Comparison of ENCODE assay signal across 2 cellular contexts in the genomic region with DNA sequence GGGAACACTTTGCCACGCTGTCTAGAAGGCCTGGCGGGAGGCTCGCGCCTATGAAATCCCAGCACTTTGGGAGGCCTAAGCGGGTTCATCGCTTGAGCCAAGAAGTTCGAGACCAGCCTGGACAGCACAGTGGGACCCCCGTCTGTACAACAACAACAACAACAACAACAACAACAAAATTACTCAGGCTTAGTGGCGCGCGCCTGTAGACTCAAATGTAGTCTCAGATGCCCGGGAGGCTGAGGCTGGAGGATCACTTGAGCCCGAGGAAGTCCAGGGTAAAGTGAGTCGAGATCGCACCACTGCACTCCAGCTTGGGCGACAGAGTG.
A peak's percentile ranks its signal among the peaks of the same experiment; 100 is the strongest.
TF ChIP-seq lines count a peak whose summit lies in the region.

No MANE protein-coding gene starts in this region.

TF ChIP-seq in HepG2, 621 proteins besides CTCF, POLR2A, EP300 and RAD21 (continues in another document):
- TF ChIP-seq TCF12 (IDR thresholded peaks at IDR 0.05) (no peak), TCF12 (CRISPR knock-in tag; IDR thresholded peaks at IDR 0.05) (no peak), DNMT1 (CRISPR knock-in tag; IDR thresholded peaks at IDR 0.05) (no peak), ZNF572 (CRISPR knock-in tag; IDR thresholded peaks at IDR 0.05) (no peak), SRY (CRISPR knock-in tag; IDR thresholded peaks at IDR 0.05) (no peak), NFE2L1 (CRISPR knock-in tag; IDR thresholded peaks at IDR 0.05; ENCODE audit: borderline replicate concordance) (no peak), ZSCAN29 (CRISPR knock-in tag; conservative IDR thresholded peaks at IDR 0.05) (no peak), ELF1 (CRISPR knock-in tag; IDR thresholded peaks at IDR 0.05) (no peak), ESRRA (CRISPR knock-in tag; IDR thresholded peaks at IDR 0.05; ENCODE audit: low read depth) (no peak), ZNF660 (CRISPR knock-in tag; IDR thresholded peaks at IDR 0.05; ENCODE audit: borderline replicate concordance, low read depth) (no peak), ZNF180 (CRISPR knock-in tag; IDR thresholded peaks at IDR 0.05; ENCODE audit: borderline replicate concordance, low read depth) (no peak)
- TF ChIP-seq, protein P1, sequence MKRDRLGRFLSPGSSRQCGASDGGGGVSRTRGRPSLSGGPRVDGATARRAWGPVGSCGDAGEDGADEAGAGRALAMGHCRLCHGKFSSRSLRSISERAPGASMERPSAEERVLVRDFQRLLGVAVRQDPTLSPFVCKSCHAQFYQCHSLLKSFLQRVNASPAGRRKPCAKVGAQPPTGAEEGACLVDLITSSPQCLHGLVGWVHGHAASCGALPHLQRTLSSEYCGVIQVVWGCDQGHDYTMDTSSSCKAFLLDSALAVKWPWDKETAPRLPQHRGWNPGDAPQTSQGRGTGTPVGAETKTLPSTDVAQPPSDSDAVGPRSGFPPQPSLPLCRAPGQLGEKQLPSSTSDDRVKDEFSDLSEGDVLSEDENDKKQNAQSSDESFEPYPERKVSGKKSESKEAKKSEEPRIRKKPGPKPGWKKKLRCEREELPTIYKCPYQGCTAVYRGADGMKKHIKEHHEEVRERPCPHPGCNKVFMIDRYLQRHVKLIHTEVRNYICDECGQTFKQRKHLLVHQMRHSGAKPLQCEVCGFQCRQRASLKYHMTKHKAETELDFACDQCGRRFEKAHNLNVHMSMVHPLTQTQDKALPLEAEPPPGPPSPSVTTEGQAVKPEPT (CRISPR knock-in tag; IDR thresholded peaks at IDR 0.05; ENCODE audit: low read depth): no peak
- TF ChIP-seq, protein P2, sequence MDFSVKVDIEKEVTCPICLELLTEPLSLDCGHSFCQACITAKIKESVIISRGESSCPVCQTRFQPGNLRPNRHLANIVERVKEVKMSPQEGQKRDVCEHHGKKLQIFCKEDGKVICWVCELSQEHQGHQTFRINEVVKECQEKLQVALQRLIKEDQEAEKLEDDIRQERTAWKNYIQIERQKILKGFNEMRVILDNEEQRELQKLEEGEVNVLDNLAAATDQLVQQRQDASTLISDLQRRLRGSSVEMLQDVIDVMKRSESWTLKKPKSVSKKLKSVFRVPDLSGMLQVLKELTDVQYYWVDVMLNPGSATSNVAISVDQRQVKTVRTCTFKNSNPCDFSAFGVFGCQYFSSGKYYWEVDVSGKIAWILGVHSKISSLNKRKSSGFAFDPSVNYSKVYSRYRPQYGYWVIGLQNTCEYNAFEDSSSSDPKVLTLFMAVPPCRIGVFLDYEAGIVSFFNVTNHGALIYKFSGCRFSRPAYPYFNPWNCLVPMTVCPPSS (IDR thresholded peaks at IDR 0.05): no peak
- TF ChIP-seq, protein P3, sequence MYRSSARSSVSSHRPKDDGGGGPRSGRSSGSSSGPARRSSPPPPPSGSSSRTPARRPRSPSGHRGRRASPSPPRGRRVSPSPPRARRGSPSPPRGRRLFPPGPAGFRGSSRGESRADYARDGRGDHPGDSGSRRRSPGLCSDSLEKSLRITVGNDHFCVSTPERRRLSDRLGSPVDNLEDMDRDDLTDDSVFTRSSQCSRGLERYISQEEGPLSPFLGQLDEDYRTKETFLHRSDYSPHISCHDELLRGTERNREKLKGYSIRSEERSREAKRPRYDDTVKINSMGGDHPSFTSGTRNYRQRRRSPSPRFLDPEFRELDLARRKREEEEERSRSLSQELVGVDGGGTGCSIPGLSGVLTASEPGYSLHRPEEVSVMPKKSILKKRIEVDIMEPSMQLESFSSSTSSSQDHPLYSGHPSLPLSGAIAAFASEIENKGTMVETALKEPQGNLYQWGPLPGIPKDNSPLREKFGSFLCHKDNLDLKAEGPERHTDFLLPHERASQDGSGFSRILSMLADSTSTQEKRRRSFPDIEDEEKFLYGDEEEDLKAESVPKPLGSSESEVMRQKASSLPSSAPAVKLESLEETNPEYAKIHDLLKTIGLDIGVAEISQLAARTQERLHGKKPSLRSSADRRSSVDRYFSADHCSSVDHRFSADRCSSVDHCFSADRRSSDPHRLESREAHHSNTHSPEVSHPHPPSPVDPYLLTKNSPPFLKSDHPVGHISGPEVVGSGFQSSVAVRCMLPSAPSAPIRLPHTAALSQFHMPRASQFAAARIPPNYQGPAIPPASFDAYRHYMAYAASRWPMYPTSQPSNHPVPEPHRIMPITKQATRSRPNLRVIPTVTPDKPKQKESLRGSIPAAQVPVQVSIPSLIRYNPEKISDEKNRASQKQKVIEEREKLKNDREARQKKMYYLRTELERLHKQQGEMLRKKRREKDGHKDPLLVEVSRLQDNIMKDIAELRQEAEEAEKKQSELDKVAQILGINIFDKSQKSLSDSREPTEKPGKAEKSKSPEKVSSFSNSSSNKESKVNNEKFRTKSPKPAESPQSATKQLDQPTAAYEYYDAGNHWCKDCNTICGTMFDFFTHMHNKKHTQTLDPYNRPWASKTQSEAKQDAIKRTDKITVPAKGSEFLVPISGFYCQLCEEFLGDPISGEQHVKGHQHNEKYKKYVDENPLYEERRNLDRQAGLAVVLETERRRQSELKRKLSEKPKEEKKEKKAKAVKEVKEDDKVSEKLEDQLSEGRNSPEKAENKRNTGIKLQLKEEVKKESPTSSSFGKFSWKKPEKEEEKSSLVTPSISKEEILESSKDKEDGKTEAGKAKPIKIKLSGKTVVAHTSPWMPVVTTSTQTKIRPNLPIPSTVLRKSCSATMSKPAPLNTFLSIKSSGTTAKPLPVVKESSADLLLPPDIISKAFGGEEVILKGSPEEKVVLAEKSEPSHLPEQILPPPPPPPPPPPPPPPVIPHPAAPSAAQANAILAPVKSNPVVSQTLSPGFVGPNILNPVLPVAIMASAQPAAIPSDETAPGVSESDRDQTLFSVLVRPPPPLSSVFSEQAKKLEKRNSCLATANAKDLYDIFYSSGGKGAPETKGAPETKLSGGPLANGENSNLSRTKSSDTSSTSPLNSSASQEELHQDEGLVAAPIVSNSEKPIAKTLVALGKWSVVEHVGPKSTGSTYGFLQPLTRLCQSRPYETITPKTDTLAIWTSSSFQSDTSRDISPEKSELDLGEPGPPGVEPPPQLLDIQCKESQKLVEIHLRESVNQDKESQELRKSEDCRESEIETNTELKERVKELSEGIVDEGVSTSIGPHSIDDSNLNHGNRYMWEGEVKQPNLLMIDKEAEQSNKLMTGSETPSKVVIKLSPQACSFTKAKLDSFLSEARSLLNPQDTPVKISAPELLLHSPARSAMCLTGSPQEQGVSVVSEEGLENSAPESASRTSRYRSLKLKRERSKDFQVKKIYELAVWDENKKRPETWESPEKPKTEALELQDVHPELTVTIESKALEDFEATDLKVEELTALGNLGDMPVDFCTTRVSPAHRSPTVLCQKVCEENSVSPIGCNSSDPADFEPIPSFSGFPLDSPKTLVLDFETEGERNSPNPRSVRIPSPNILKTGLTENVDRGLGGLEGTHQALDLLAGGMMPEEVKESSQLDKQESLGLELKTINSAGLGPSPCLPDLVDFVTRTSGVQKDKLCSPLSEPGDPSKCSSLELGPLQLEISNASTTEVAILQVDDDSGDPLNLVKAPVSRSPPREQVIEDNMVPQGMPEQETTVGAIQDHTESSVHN (CRISPR knock-in tag; IDR thresholded peaks at IDR 0.05): no peak

TF ChIP-seq in K562, 482 proteins besides CTCF, POLR2A, EP300 and RAD21:
- TF ChIP-seq CCAR2 (IDR thresholded peaks at IDR 0.05; ENCODE audit: low read depth, low read length): no peak
- TF ChIP-seq, protein P4, sequence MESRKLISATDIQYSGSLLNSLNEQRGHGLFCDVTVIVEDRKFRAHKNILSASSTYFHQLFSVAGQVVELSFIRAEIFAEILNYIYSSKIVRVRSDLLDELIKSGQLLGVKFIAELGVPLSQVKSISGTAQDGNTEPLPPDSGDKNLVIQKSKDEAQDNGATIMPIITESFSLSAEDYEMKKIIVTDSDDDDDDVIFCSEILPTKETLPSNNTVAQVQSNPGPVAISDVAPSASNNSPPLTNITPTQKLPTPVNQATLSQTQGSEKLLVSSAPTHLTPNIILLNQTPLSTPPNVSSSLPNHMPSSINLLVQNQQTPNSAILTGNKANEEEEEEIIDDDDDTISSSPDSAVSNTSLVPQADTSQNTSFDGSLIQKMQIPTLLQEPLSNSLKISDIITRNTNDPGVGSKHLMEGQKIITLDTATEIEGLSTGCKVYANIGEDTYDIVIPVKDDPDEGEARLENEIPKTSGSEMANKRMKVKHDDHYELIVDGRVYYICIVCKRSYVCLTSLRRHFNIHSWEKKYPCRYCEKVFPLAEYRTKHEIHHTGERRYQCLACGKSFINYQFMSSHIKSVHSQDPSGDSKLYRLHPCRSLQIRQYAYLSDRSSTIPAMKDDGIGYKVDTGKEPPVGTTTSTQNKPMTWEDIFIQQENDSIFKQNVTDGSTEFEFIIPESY (CRISPR knock-in tag; IDR thresholded peaks at IDR 0.05): 0 out of 2 replicates have a peak, but pooled peaks have one; percentile 27
